In genomic region chr12:74145328-74145727, GRCh38 we compare ENCODE assay signal across 27 cellular contexts.
"Had no signal": no experiment of that assay in that cellular context is flagged by ENCODE, and none has a peak within 500 bp of the region (broad histone marks: within the 10 kb centered on the region; RNA-seq: fewer than 3 reads in every experiment).

No MANE protein-coding gene starts in this region.

- H3K4me3 ChIP-seq: stomach, suprapubic skin, testis, thoracic aorta, thyroid gland, tibial artery, tibial nerve, transverse colon, upper lobe of left lung, upper lobe of right lung, uterus, vagina had no signal

- DNase-seq: stimulated activated CD4-positive, alpha-beta T cell treated with anti-CD3 and anti-CD28 coated beads, Interleukin-2, amount 100 ng/mL, for 48 hours; stimulated activated CD4-positive, alpha-beta T cell treated with anti-CD3 and anti-CD28 coated beads, Interleukin-4, amount 100 ng/mL, for 1 hour; stimulated activated CD4-positive, alpha-beta T cell treated with anti-CD3 and anti-CD28 coated beads, Interleukin-4, amount 100 ng/mL, for 24 hours; stimulated activated CD4-positive, alpha-beta T cell treated with anti-CD3 and anti-CD28 coated beads, Interleukin-4, amount 100 ng/mL, for 4 hours; stimulated activated CD8-positive, alpha-beta memory T cell treated with anti-CD3 and anti-CD28 coated beads, Interleukin-4, amount 100 ng/mL, for 48 hours; stimulated activated naive B cell treated with anti-CD40 and anti-IgM and Interleukin-4, amounts not matched to agents 10 μg/mL and 1 μg/mL and 100 μg/mL, for 72 hours; stimulated activated naive CD4-positive, alpha-beta T cell; stimulated activated naive CD4-positive, alpha-beta T cell treated with Interleukin-2 at 50 U/mL for 16 hours; stimulated activated naive CD8-positive, alpha-beta T cell treated with anti-CD3 and anti-CD28 coated beads, Interleukin-15, amount 100 ng/mL, for 72 hours; stimulated activated naive CD8-positive, alpha-beta T cell treated with anti-CD3 and anti-CD28 coated beads, Interleukin-15, Interleukin-2, amounts not matched to agents 100 U/mL and 50 U/mL, for 24 hours; stomach; substantia nigra; testis; thyroid gland; tibial artery; transverse colon; trophoblast cell; upper lobe of left lung; upper lobe of right lung; uterus had no signal

- H3K4me1 ChIP-seq: stomach, suprapubic skin, testis, thyroid gland, tibial artery, tibial nerve, transverse colon, upper lobe of left lung, upper lobe of right lung, uterus, vagina had no signal

- H3K9me3 ChIP-seq: stomach, suprapubic skin, testis, thoracic aorta, thyroid gland, tibial artery, tibial nerve, transverse colon, upper lobe of left lung, upper lobe of right lung, uterus, vagina had no signal

- ATAC-seq: stimulated activated effector memory CD8-positive, alpha-beta T cell treated with anti-CD3 and anti-CD28 coated beads, Interleukin-12 subunit alpha, Interleukin-12 subunit beta, amount 100 ng/mL, for 72 hours; stimulated activated memory B cell treated with anti-CD40 and anti-IgM and Interleukin-4, amounts not matched to agents 10 μg/mL and 1 μg/mL and 100 μg/mL, for 72 hours; stimulated activated naive B cell treated with anti-CD40 and anti-IgM and Interleukin-4, amounts not matched to agents 10 μg/mL and 1 μg/mL and 100 μg/mL, for 72 hours; stimulated activated naive CD8-positive, alpha-beta T cell treated with anti-CD3 and anti-CD28 coated beads, Interleukin-15, amount 100 ng/mL, for 72 hours; stimulated activated naive CD8-positive, alpha-beta T cell treated with anti-CD3 and anti-CD28 coated beads, Interleukin-15, Interleukin-2, amounts not matched to agents 100 U/mL and 50 U/mL, for 24 hours; upper lobe of right lung had no signal

- H3K27me3 ChIP-seq: stomach, suprapubic skin, testis, thyroid gland, tibial artery, tibial nerve, transverse colon, upper lobe of left lung, upper lobe of right lung, uterus, vagina had no signal

- H3K36me3 ChIP-seq: stomach, suprapubic skin, thoracic aorta, thyroid gland, tibial artery, tibial nerve, transverse colon, upper lobe of left lung, upper lobe of right lung, uterus, vagina had no signal

- H3K27ac ChIP-seq: stomach, suprapubic skin, testis, thoracic aorta, thyroid gland, tibial artery, tibial nerve, transverse colon, upper lobe of left lung, upper lobe of right lung, uterus, vagina had no signal

- FAIRE-seq: urothelium cell line had no signal
